33 cellular contexts compared by ENCODE assay signal in genomic region chr18:7122376-7122775, GRCh38. TPM values are rescaled to one million over a fixed set of nuclear protein-coding genes. Genes with fewer than 3 reads are reported as not detected.
"Had no signal": no experiment of that assay in that cellular context is flagged by ENCODE, and none has a peak within 500 bp of the region (broad histone marks: within the 10 kb centered on the region; RNA-seq: fewer than 3 reads in every experiment).

No MANE protein-coding gene starts in this region.

- H3K9me3 ChIP-seq: adrenal gland, breast epithelium, colonic mucosa had no signal

- FAIRE-seq: frontal cortex had no signal

- H3K27me3 ChIP-seq: cardiac muscle cell had no signal

- H3K36me3 ChIP-seq: adrenal gland, breast epithelium, cardiac muscle cell, colonic mucosa had no signal

- ATAC-seq: activated CD4-positive, alpha-beta T cell treated with anti-CD3 and anti-CD28 coated beads for 36 hours; activated CD8-positive, alpha-beta memory T cell treated with anti-CD3 and anti-CD28 coated beads, Interleukin-2, amount 10 ng/mL, durations not matched to agents 7 days and 5 days; activated CD8-positive, alpha-beta T cell treated with anti-CD3 and anti-CD28 coated beads, Interleukin-2, amount 10 ng/mL, durations not matched to agents 7 days and 5 days; activated naive CD8-positive, alpha-beta T cell treated with anti-CD3 and anti-CD28 coated beads, Interleukin-2, amount 50 U/mL, for 24 hours; esophagus mucosa had no signal

- H3K4me3 Mint-ChIP-seq: activated CD4-positive, alpha-beta memory T cell treated with anti-CD3 and anti-CD28 coated beads for 36 hours; activated CD4-positive, alpha-beta T cell treated with anti-CD3 and anti-CD28 coated beads for 36 hours; activated CD4-positive, alpha-beta T cell treated with anti-CD3 and anti-CD28 coated beads, Interleukin-2, amount 10 ng/mL, durations not matched to agents 24 days and 14 days; activated CD8-positive, alpha-beta memory T cell treated with anti-CD3 and anti-CD28 coated beads, Interleukin-2, amount 10 ng/mL, durations not matched to agents 7 days and 5 days; activated CD8-positive, alpha-beta T cell treated with anti-CD3 and anti-CD28 coated beads, Interleukin-2, amount 10 ng/mL, durations not matched to agents 7 days and 5 days; activated naive CD4-positive, alpha-beta T cell treated with anti-CD3 and anti-CD28 coated beads for 36 hours; activated naive CD4-positive, alpha-beta T cell treated with anti-CD3 and anti-CD28 coated beads, Interleukin-2, amount 50 U/mL, for 24 hours; activated naive CD8-positive, alpha-beta T cell treated with anti-CD3 and anti-CD28 coated beads for 36 hours; activated naive CD8-positive, alpha-beta T cell treated with anti-CD3 and anti-CD28 coated beads, Interleukin-2, amount 50 U/mL, for 24 hours; activated T-helper 1 cell treated with anti-CD3 and anti-CD28 coated beads, Interleukin-12 subunit alpha, Interleukin-12 subunit beta, Interleukin-2, Interleukin-4 antibody, amounts not matched to agents 30 ng/mL and 10 ng/mL and 1 ng/mL, durations not matched to agents 14 hours and 24 hours and 36 hours; brain had no signal

- H3K27ac ChIP-seq: adrenal gland, breast epithelium, cardiac muscle cell, colonic mucosa had no signal

- H3K4me1 Mint-ChIP-seq: activated CD4-positive, alpha-beta T cell treated with anti-CD3 and anti-CD28 coated beads for 36 hours; activated CD4-positive, alpha-beta T cell treated with anti-CD3 and anti-CD28 coated beads, Interleukin-2, amount 10 ng/mL, durations not matched to agents 24 days and 14 days; activated CD8-positive, alpha-beta memory T cell treated with anti-CD3 and anti-CD28 coated beads, Interleukin-2, amount 10 ng/mL, durations not matched to agents 7 days and 5 days; activated naive CD4-positive, alpha-beta T cell treated with anti-CD3 and anti-CD28 coated beads, Interleukin-2, amount 50 U/mL, for 24 hours; activated naive CD8-positive, alpha-beta T cell treated with anti-CD3 and anti-CD28 coated beads for 36 hours; activated naive CD8-positive, alpha-beta T cell treated with anti-CD3 and anti-CD28 coated beads, Interleukin-2, amount 50 U/mL, for 24 hours had no signal

- H3K36me3 Mint-ChIP-seq: activated CD4-positive, alpha-beta memory T cell treated with anti-CD3 and anti-CD28 coated beads for 36 hours; activated CD8-positive, alpha-beta memory T cell treated with anti-CD3 and anti-CD28 coated beads, Interleukin-2, amount 10 ng/mL, durations not matched to agents 7 days and 5 days; activated naive CD4-positive, alpha-beta T cell treated with anti-CD3 and anti-CD28 coated beads, Interleukin-2, amount 50 U/mL, for 24 hours; activated naive CD8-positive, alpha-beta T cell treated with anti-CD3 and anti-CD28 coated beads for 36 hours; brain had no signal

- H3K4me3 ChIP-seq: adrenal gland, breast epithelium, cardiac muscle cell, colonic mucosa had no signal

- DNase-seq: activated CD4-positive, alpha-beta memory T cell treated with anti-CD3 and anti-CD28 coated beads for 36 hours; activated CD4-positive, alpha-beta T cell treated with anti-CD3 and anti-CD28 coated beads for 36 hours; activated CD4-positive, alpha-beta T cell treated with anti-CD3 and anti-CD28 coated beads, Interleukin-2, amount 10 ng/mL, durations not matched to agents 24 days and 14 days; activated CD4-positive, CD25-positive, alpha-beta regulatory T cell; activated CD4-positive, CD25-positive, alpha-beta regulatory T cell treated with anti-CD3 and anti-CD28 coated beads, Interleukin-2, amount 50 U/mL, for 72 hours; activated CD8-positive, alpha-beta memory T cell treated with anti-CD3 and anti-CD28 coated beads, Interleukin-2, amount 10 ng/mL, durations not matched to agents 7 days and 5 days; activated CD8-positive, alpha-beta memory T cell treated with anti-CD3 and anti-CD28 coated beads, Interleukin-2, amount 50 U/mL, for 4 hours; activated CD8-positive, alpha-beta T cell treated with anti-CD3 and anti-CD28 coated beads, Interleukin-2, amount 10 ng/mL, durations not matched to agents 7 days and 5 days; activated effector memory CD4-positive, alpha-beta T cell treated with anti-CD3 and anti-CD28 coated beads, Interleukin-2, amount 50 U/mL, for 16 hours; activated naive CD4-positive, alpha-beta T cell treated with anti-CD3 and anti-CD28 coated beads for 36 hours; activated naive CD8-positive, alpha-beta T cell treated with anti-CD3 and anti-CD28 coated beads for 36 hours; activated naive CD8-positive, alpha-beta T cell treated with anti-CD3 and anti-CD28 coated beads, Interleukin-2, amount 50 U/mL, for 24 hours; activated T-cell treated with anti-CD3 and anti-CD28 coated beads, Interleukin-2, amount 50 U/mL, for 1 hour; activated T-cell treated with anti-CD3 and anti-CD28 coated beads, Interleukin-2, amount 50 U/mL, for 48 hours; adrenal gland; amygdala; aorta; central memory CD4-positive, alpha-beta T cell; cerebellar nuclear complex; colonic mucosa; effector CD8-positive, alpha-beta T cell; foreskin fibroblast; T-helper 2 cell had no signal

- H3K4me1 ChIP-seq: breast epithelium, colonic mucosa had no signal

- H3K27ac Mint-ChIP-seq: activated CD4-positive, alpha-beta memory T cell treated with anti-CD3 and anti-CD28 coated beads for 36 hours; activated CD4-positive, alpha-beta T cell treated with anti-CD3 and anti-CD28 coated beads for 36 hours; activated CD4-positive, alpha-beta T cell treated with anti-CD3 and anti-CD28 coated beads, Interleukin-2, amount 10 ng/mL, durations not matched to agents 24 days and 14 days; activated CD8-positive, alpha-beta memory T cell treated with anti-CD3 and anti-CD28 coated beads, Interleukin-2, amount 10 ng/mL, durations not matched to agents 7 days and 5 days; activated CD8-positive, alpha-beta T cell treated with anti-CD3 and anti-CD28 coated beads, Interleukin-2, amount 10 ng/mL, durations not matched to agents 7 days and 5 days; activated naive CD4-positive, alpha-beta T cell treated with anti-CD3 and anti-CD28 coated beads for 36 hours; activated naive CD4-positive, alpha-beta T cell treated with anti-CD3 and anti-CD28 coated beads, Interleukin-2, amount 50 U/mL, for 24 hours; activated naive CD8-positive, alpha-beta T cell treated with anti-CD3 and anti-CD28 coated beads for 36 hours; activated naive CD8-positive, alpha-beta T cell treated with anti-CD3 and anti-CD28 coated beads, Interleukin-2, amount 50 U/mL, for 24 hours; activated T-helper 1 cell treated with anti-CD3 and anti-CD28 coated beads, Interleukin-12 subunit alpha, Interleukin-12 subunit beta, Interleukin-2, Interleukin-4 antibody, amounts not matched to agents 30 ng/mL and 10 ng/mL and 1 ng/mL, durations not matched to agents 14 hours and 24 hours and 36 hours; activated T-helper 2 cell treated with anti-CD3 and anti-CD28 coated beads, Interferon-gamma antibody, Interleukin-2, Interleukin-4, amounts not matched to agents 10 μg/mL and 5 μg/mL and 100 μg/mL, durations not matched to agents 14 hours and 24 hours and 36 hours; brain had no signal

RNA-seq across cellular contexts. Expression of gene LAMA1, which starts 4.8 kb away (rescaled TPM):
- total RNA-seq: activated CD4-positive, alpha-beta memory T cell treated with anti-CD3 and anti-CD28 coated beads for 36 hours; activated CD4-positive, alpha-beta T cell treated with anti-CD3 and anti-CD28 coated beads for 36 hours; activated CD4-positive, alpha-beta T cell treated with anti-CD3 and anti-CD28 coated beads, Interleukin-2, amount 10 ng/mL, durations not matched to agents 24 days and 14 days; activated CD8-positive, alpha-beta memory T cell treated with anti-CD3 and anti-CD28 coated beads for 36 hours; activated CD8-positive, alpha-beta memory T cell treated with anti-CD3 and anti-CD28 coated beads, Interleukin-2, amount 10 ng/mL, durations not matched to agents 7 days and 5 days; activated CD8-positive, alpha-beta T cell treated with anti-CD3 and anti-CD28 coated beads, Interleukin-2, amount 10 ng/mL, durations not matched to agents 7 days and 5 days; activated naive CD4-positive, alpha-beta T cell treated with anti-CD3 and anti-CD28 coated beads for 36 hours; activated naive CD8-positive, alpha-beta T cell treated with anti-CD3 and anti-CD28 coated beads for 36 hours; activated T-helper 1 cell treated with anti-CD3 and anti-CD28 coated beads, Interleukin-12 subunit alpha, Interleukin-12 subunit beta, Interleukin-2, Interleukin-4 antibody, amounts not matched to agents 30 ng/mL and 10 ng/mL and 1 ng/mL, durations not matched to agents 14 hours and 24 hours and 36 hours; activated T-helper 2 cell treated with anti-CD3 and anti-CD28 coated beads, Interferon-gamma antibody, Interleukin-2, Interleukin-4, amounts not matched to agents 10 μg/mL and 5 μg/mL and 100 μg/mL, durations not matched to agents 14 hours and 24 hours and 36 hours; T-helper 1 cell treated with Interleukin-12 subunit alpha and Interleukin-12 subunit beta and Interleukin-4 antibody, amounts not matched to agents 30 ng/mL and 1 ng/mL, for 36 hours had no signal
